ENCODE assay signal across 30 cellular contexts in the genomic region with DNA sequence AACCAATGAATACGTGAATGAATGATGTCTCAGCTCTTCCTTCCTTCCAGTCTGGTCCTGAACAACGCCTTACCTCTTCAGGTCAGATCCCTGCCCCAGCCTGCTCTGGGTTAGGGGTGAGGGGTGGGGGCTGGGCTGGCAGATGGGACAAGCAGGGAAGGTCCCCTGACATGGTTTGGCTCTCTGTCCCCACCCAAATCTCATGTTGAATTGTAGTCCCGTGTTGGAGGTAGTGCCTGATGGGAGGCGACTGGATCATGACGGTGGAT.
"Had no signal": no experiment of that assay in that cellular context is flagged by ENCODE, and none has a peak within 500 bp of the region (broad histone marks: within the 10 kb centered on the region; RNA-seq: fewer than 3 reads in every experiment).

No MANE protein-coding gene starts in this region.

- H2AFZ ChIP-seq: hepatocyte had no signal

- DNase-seq: activated CD4-positive, alpha-beta memory T cell treated with anti-CD3 and anti-CD28 coated beads for 36 hours; activated CD4-positive, alpha-beta T cell treated with anti-CD3 and anti-CD28 coated beads, Interleukin-2, amount 10 ng/mL, durations not matched to agents 24 days and 14 days; activated CD4-positive, CD25-positive, alpha-beta regulatory T cell treated with anti-CD3 and anti-CD28 coated beads, Interleukin-2, amount 50 U/mL, for 72 hours; activated CD8-positive, alpha-beta memory T cell treated with anti-CD3 and anti-CD28 coated beads, Interleukin-2, amount 50 U/mL, for 4 hours; activated gamma-delta T cell; activated naive CD4-positive, alpha-beta T cell treated with anti-CD3 and anti-CD28 coated beads, Interleukin-2, amount 10 ng/mL, durations not matched to agents 7 days and 5 days; activated T-cell treated with anti-CD3 and anti-CD28 coated beads, Interleukin-2, amount 50 U/mL, for 1 hour; anterior cingulate cortex; body of pancreas; dermis blood vessel endothelial cell; effector CD4-positive, alpha-beta T cell; gastrocnemius medialis; islet precursor cell; left ventricle myocardium inferior; nephron progenitor cell; psoas muscle; stimulated activated CD4-positive, alpha-beta T cell treated with anti-CD3 and anti-CD28 coated beads, Interleukin-15, amount 100 ng/mL, for 24 hours; stimulated activated CD4-positive, alpha-beta T cell treated with anti-CD3 and anti-CD28 coated beads, Interleukin-2, amount 100 ng/mL, for 24 hours; SW 1271; T-helper 9 cell; upper lobe of left lung had no signal

- H3K4me1 Mint-ChIP-seq: activated CD4-positive, alpha-beta T cell treated with anti-CD3 and anti-CD28 coated beads, Interleukin-2, amount 10 ng/mL, durations not matched to agents 24 days and 14 days; nephron progenitor cell had no signal

- H3K36me3 ChIP-seq: gastrocnemius medialis, pancreas, upper lobe of left lung, vagina had no signal

- H3K4me3 Mint-ChIP-seq: activated CD4-positive, alpha-beta memory T cell treated with anti-CD3 and anti-CD28 coated beads for 36 hours; activated CD4-positive, alpha-beta T cell treated with anti-CD3 and anti-CD28 coated beads, Interleukin-2, amount 10 ng/mL, durations not matched to agents 24 days and 14 days; activated naive CD4-positive, alpha-beta T cell treated with anti-CD3 and anti-CD28 coated beads, Interleukin-2, amount 10 ng/mL, durations not matched to agents 7 days and 5 days; nephron progenitor cell; stimulated activated naive CD8-positive, alpha-beta T cell treated with anti-CD3 and anti-CD28 coated beads, Interleukin-15, Interleukin-2, amounts not matched to agents 100 ng/mL and 50 ng/mL, for 24 hours; T-helper 1 cell treated with Interleukin-12 subunit alpha and Interleukin-12 subunit beta and Interleukin-4 antibody, amounts not matched to agents 30 μg/mL and 1 μg/mL, for 36 hours had no signal

- ATAC-seq: body of pancreas, gastrocnemius medialis, pancreas, psoas muscle had no signal

- H3K27me3 Mint-ChIP-seq: activated CD4-positive, alpha-beta T cell treated with anti-CD3 and anti-CD28 coated beads, Interleukin-2, amount 10 ng/mL, durations not matched to agents 24 days and 14 days; stimulated activated naive CD8-positive, alpha-beta T cell treated with anti-CD3 and anti-CD28 coated beads, Interleukin-15, Interleukin-2, amounts not matched to agents 100 ng/mL and 50 ng/mL, for 24 hours had no signal

- H3K27ac ChIP-seq: body of pancreas, epithelial cell of prostate, gastrocnemius medialis, hepatocyte, left ventricle myocardium inferior, pancreas, psoas muscle, upper lobe of left lung, vagina, VCaP had no signal

- H3K4me1 ChIP-seq: body of pancreas, gastrocnemius medialis, pancreas, psoas muscle, upper lobe of left lung, vagina had no signal

- H3K9me3 ChIP-seq: pancreas had no signal

- H3K36me3 Mint-ChIP-seq: activated CD4-positive, alpha-beta memory T cell treated with anti-CD3 and anti-CD28 coated beads for 36 hours had no signal

- H3K4me2 ChIP-seq: hepatocyte had no signal

- H3K4me3 ChIP-seq: body of pancreas, gastrocnemius medialis, hepatocyte, left ventricle myocardium inferior, pancreas, psoas muscle, upper lobe of left lung, vagina had no signal

- FAIRE-seq: colon, pancreas, TTC549 had no signal

- H3K27ac Mint-ChIP-seq: activated CD4-positive, alpha-beta memory T cell treated with anti-CD3 and anti-CD28 coated beads for 36 hours; activated CD4-positive, alpha-beta T cell treated with anti-CD3 and anti-CD28 coated beads, Interleukin-2, amount 10 ng/mL, durations not matched to agents 24 days and 14 days; activated naive CD4-positive, alpha-beta T cell treated with anti-CD3 and anti-CD28 coated beads, Interleukin-2, amount 10 ng/mL, durations not matched to agents 7 days and 5 days; nephron progenitor cell; stimulated activated naive CD8-positive, alpha-beta T cell treated with anti-CD3 and anti-CD28 coated beads, Interleukin-15, Interleukin-2, amounts not matched to agents 100 ng/mL and 50 ng/mL, for 24 hours; T-helper 1 cell treated with Interleukin-12 subunit alpha and Interleukin-12 subunit beta and Interleukin-4 antibody, amounts not matched to agents 30 μg/mL and 1 μg/mL, for 36 hours had no signal

- H3K27me3 ChIP-seq: body of pancreas, hepatocyte, pancreas, upper lobe of left lung, vagina had no signal

- H3K79me2 ChIP-seq: hepatocyte had no signal
